In genomic region chr7:43390601-43391000, GRCh38 we compare ENCODE assay signal across 18 cellular contexts.
"Had no signal": no experiment of that assay in that cellular context is flagged by ENCODE, and none has a peak within 500 bp of the region (broad histone marks: within the 10 kb centered on the region; RNA-seq: fewer than 3 reads in every experiment).

No MANE protein-coding gene starts in this region.

- H3K27me3 ChIP-seq: adrenal gland, Peyer's patch had no signal

- H3K9me3 ChIP-seq: adrenal gland, Peyer's patch had no signal

- H3K4me3 ChIP-seq: adrenal gland, Peyer's patch had no signal

- DNase-seq: activated CD4-positive, alpha-beta T cell treated with anti-CD3 and anti-CD28 coated beads for 48 hours; activated CD4-positive, alpha-beta T cell treated with anti-CD3 and anti-CD28 coated beads, Interleukin-2, amount 50 U/mL, for 4 hours; activated CD4-positive, CD25-positive, alpha-beta regulatory T cell treated with anti-CD3 and anti-CD28 coated beads, Interleukin-2, amount 50 U/mL, for 72 hours; activated CD8-positive, alpha-beta memory T cell treated with anti-CD3 and anti-CD28 coated beads, Interleukin-2, amount 50 U/mL, for 48 hours; activated CD8-positive, alpha-beta T cell treated with anti-CD3 and anti-CD28 coated beads, Interleukin-2, amount 10 ng/mL, durations not matched to agents 7 days and 5 days; activated naive CD4-positive, alpha-beta T cell treated with anti-CD3 and anti-CD28 coated beads, Interleukin-2, amount 50 U/mL, for 16 hours; activated naive CD8-positive, alpha-beta T cell treated with anti-CD3 and anti-CD28 coated beads, Interleukin-2, amount 10 ng/mL, durations not matched to agents 7 days and 5 days; activated T-cell treated with anti-CD3 and anti-CD28 coated beads, Interleukin-2, amount 50 U/mL, for 1 hour; adrenal gland; anterior cingulate cortex; KG1; NCI-H1105; NCI-H1436; NCI-H187; NCI-H2081; NCI-H510A treated with DMSO at 0.1 percent for 48 hours; Peyer's patch; SHP77 treated with DMSO at 0.1 percent for 48 hours had no signal

- H3K27ac ChIP-seq: adrenal gland, Peyer's patch had no signal

- ATAC-seq: activated CD8-positive, alpha-beta T cell treated with anti-CD3 and anti-CD28 coated beads, Interleukin-2, amount 10 ng/mL, durations not matched to agents 7 days and 5 days had no signal

- H3K4me1 ChIP-seq: adrenal gland, Peyer's patch had no signal

- H3K36me3 ChIP-seq: adrenal gland, Peyer's patch had no signal
